In genomic region chr3:129598484-129598883, GRCh38 we compare ENCODE assay signal across 14 cellular contexts. TPM values are rescaled to one million over a fixed set of nuclear protein-coding genes. Genes with fewer than 3 reads are reported as not detected.
DNase-seq lines count a peak whose midpoint lies in the region; ATAC-seq and TF ChIP-seq lines count a peak whose summit lies in the region.
"Had no signal": no experiment of that assay in that cellular context is flagged by ENCODE, and none has a peak within 500 bp of the region (broad histone marks: within the 10 kb centered on the region; RNA-seq: fewer than 3 reads in every experiment).

No MANE protein-coding gene starts in this region.

- TF ChIP-seq CTCF in Panc1 (IDR thresholded peaks at IDR 0.05) (no peak), dorsolateral prefrontal cortex (IDR thresholded peaks at IDR 0.05 in 54 of 56, conservative IDR thresholded peaks at IDR 0.05 in 2 of 56; ENCODE audit: low read depth in 1 of 56, partially characterized antibody in 56 of 56) (no peak), transverse colon (IDR thresholded peaks at IDR 0.05) (no peak)

- DNase-seq in Panc1 (ENCODE audit: low read depth, low spot score) (no peak), dorsolateral prefrontal cortex (no peak), transverse colon (no peak), GM19240 (ENCODE audit: insufficient read length, low spot score) (no peak), foreskin melanocyte (no peak)
- no peak for DNase-seq in stimulated activated CD4-positive, alpha-beta T cell treated with anti-CD3 and anti-CD28 coated beads, Interleukin-2, amount 100 ng/mL, for 48 hours
- DNase-seq: activated CD8-positive, alpha-beta T cell treated with anti-CD3 and anti-CD28 coated beads for 36 hours; activated naive CD4-positive, alpha-beta T cell treated with Interleukin-2 at 50 U/mL for 16 hours; cerebellar nuclear complex; kidney glomerular epithelial cell; MM.1S; stimulated activated naive CD4-positive, alpha-beta T cell treated with Interleukin-2 at 50 U/mL for 16 hours had no signal

- in situ Hi-C loops in Panc1 (cut with HindIII; ENCODE audit: low pct_unique_long_range_greater_than_20kb, low sequenced_read_pairs) = no loop called here
- in situ Hi-C loops in transverse colon (cut with MboI; ENCODE audit: low pct_ligation_motif_present in 1 of 4, low pct_unique_long_range_greater_than_20kb in 1 of 4, low sequenced_read_pairs in 3 of 4) = no loop called here

- H3K27ac ChIP-seq in Panc1 (ENCODE audit: low read length) (peak overlapping the region; percentile 99), dorsolateral prefrontal cortex (peak overlapping the region; percentile 17 to 98 (median 95)), muscle layer of duodenum (ENCODE audit: low read length) (peak overlapping the region; percentile 33), transverse colon (peak overlapping the region; percentile 78 to 86 (median 81))

- H3K4me3 ChIP-seq in Panc1 (ENCODE audit: low read depth in 2 of 2, low read length in 2 of 2) (peak overlapping the region in 1 of 2 experiments; percentile 40; a peak in 2 of 4 replicates), dorsolateral prefrontal cortex (peak overlapping the region in 3 of 59 donors; percentile 3 to 43 (median 12)), muscle layer of duodenum (ENCODE audit: low read depth in 1 of 2, low read length in 2 of 2) (no peak overlapping the region), transverse colon (no peak overlapping the region)

- POLR2A ChIA-PET in Panc1 (lab: Charles Lee) = no interaction called here

- no TSS peak for BruUV-seq in Panc1 (replicated peaks; lab: Mats Ljungman, UMichigan)

- 84% methylated on average over 11 of the region's 11 CpGs; no CpG with 5 or more reads in 1 of the 2 donors for WGBS in transverse colon (ENCODE audit: low coverage in 1 of 2), 2 donors

- intact Hi-C loops in Panc1 (cut with micrococcal nuclease; ENCODE audit: unreplicated experiment) = no loop called here
- intact Hi-C loops in dorsolateral prefrontal cortex (cut with DNase I) = no loop called here
- intact Hi-C loops in transverse colon (cut with DNase I; ENCODE audit: low total_unique reads) = no loop called here

- H3K36me3 ChIP-seq in Panc1 (ENCODE audit: control insufficient read depth, insufficient read depth, low read length) (no peaks in the 10 kb centered on the region), muscle layer of duodenum (ENCODE audit: control insufficient read depth in 1 of 2, insufficient read depth in 2 of 2, low read length in 2 of 2) (no peaks in the 10 kb centered on the region), transverse colon (no peaks in the 10 kb centered on the region)

- H3K4me1 ChIP-seq in Panc1 (ENCODE audit: control insufficient read depth, insufficient read depth, low read length) (peaks cover 97% of the 10 kb centered on the region), muscle layer of duodenum (ENCODE audit: control insufficient read depth in 1 of 2, insufficient read depth in 2 of 2, low read length in 2 of 2) (peaks cover 29 to 81% of the 10 kb centered on the region in 2 donors), transverse colon (peaks cover 18 to 80% (median 50%) of the 10 kb centered on the region in 4 donors)

- no peak for ATAC-seq in Panc1
- ATAC-seq: activated CD8-positive, alpha-beta T cell treated with anti-CD3 and anti-CD28 coated beads for 36 hours had no signal

- CTCF ChIA-PET in Panc1 (lab: Charles Lee) = interaction anchor here (0.6 kb wide), 1 partner anchor 28 kb away, joined by 10 read pairs; no protein-coding TSS in a partner anchor

- TF ChIP-seq EP300 in transverse colon (IDR thresholded peaks at IDR 0.05; ENCODE audit: low read depth) = no peak

- TF ChIP-seq POLR2A in transverse colon (IDR thresholded peaks at IDR 0.05) = no peak

- no peaks in the 10 kb centered on the region for H3K27me3 ChIP-seq in Panc1 (ENCODE audit: control insufficient read depth, insufficient read depth, low read length)
- H3K27me3 ChIP-seq in dorsolateral prefrontal cortex = no peaks in the 10 kb centered on the region
- no peaks in the 10 kb centered on the region for H3K27me3 ChIP-seq in muscle layer of duodenum (ENCODE audit: low read depth, low read length)
- H3K27me3 ChIP-seq in transverse colon = no peaks in the 10 kb centered on the region

- H3K9me3 ChIP-seq in Panc1 (ENCODE audit: control insufficient read depth, insufficient read depth, low read depth, low read length) (no peaks in the 10 kb centered on the region), muscle layer of duodenum (ENCODE audit: control insufficient read depth in 1 of 2, low read length in 2 of 2) (no peaks in the 10 kb centered on the region), transverse colon (no peaks in the 10 kb centered on the region)

RNA-seq across cellular contexts. Expression of gene PLXND1, which starts 8.0 kb away (rescaled TPM):
- total RNA-seq in Panc1 (2021; ENCODE audit: unreplicated experiment) (248 TPM), dorsolateral prefrontal cortex (100 to 1,000 TPM in 73 of 120 experiments, 10 to 100 TPM in 47; 60.7 to 184 (median 106) TPM), transverse colon (10 to 100 TPM; 26.4 to 71.8 (median 35.8) TPM)
- 456 TPM for polyA plus RNA-seq in Panc1 (2012; ENCODE audit: insufficient read length)

RNA-seq across cellular contexts. Expression of gene H1-8, which starts 55.5 kb away (rescaled TPM):
- total RNA-seq in Panc1 (2021; ENCODE audit: unreplicated experiment) (not detected), dorsolateral prefrontal cortex (not detected), transverse colon (not detected)
- not detected for polyA plus RNA-seq in Panc1 (2012; ENCODE audit: insufficient read length)
- total RNA-seq: activated CD8-positive, alpha-beta T cell treated with anti-CD3 and anti-CD28 coated beads for 36 hours; T-helper 2 cell treated with Interferon-gamma antibody and Interleukin-4, amounts not matched to agents 100 ng/mL and 5 ng/mL, for 36 hours had no signal

Comparison
In these comparisons a context has a peak if more than half of its experiments do, and no peak if none do; other contexts are left out.
1. H3K27ac ChIP-seq: peak in every context shown above with its lines; median percentile 99 in Panc1; 95 in dorsolateral prefrontal cortex; 81 in transverse colon; 33 in muscle layer of duodenum.